1 cellular context compared by ENCODE assay signal in the genomic region with DNA sequence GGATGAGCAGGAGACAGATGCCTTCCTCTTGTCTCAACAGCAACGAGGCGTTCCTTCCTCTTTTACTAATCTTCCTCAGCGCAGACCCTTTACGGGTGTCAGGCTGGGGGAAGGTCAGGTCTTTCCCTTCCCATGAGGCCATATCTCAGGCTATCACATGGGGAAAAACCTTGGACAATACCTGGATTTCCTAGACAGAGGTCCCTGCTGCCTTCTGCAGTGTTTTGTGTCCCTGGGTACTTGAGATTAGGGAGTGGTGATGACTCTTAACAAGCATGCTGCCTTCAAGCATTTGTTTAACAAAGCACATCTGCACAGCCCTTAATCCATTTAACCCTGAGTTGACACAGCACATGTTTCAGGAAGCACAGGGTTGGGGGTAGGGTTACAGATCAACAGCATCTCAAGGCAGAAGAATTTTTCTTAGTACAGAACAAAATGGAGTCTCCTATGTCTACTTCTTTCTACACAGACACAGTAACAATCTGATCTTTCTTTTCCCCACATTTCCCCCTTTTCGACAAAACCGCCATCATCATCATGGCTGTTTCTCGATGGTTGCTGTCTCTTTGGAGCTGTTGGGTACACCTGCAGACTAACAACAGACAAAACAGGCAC.
A peak's percentile ranks its signal among the peaks of the same experiment; 100 is the strongest.
TF ChIP-seq lines count a peak whose summit lies in the region.
"Not testable (repeated sequence)": the region's sequence is repeated elsewhere in the genome, so short reads cannot be mapped to it uniquely, and the experiment has no call there.

No MANE protein-coding gene starts in this region.

TF ChIP-seq in K562, 482 proteins besides CTCF, POLR2A, EP300 and RAD21 (continues in another document):
- TF ChIP-seq MTA2 (IDR thresholded peaks at IDR 0.05; ENCODE audit: low read depth) (peak; percentile 93), RCOR1 (IDR thresholded peaks at IDR 0.05; ENCODE audit: borderline replicate concordance in 1 of 2, low read depth in 2 of 2, low read length in 2 of 2) (peak; percentile 20 to 51; a peak in 2 of 4 replicates), BCOR (IDR thresholded peaks at IDR 0.05) (peak; percentile 83), PYGO2 (tag; IDR thresholded peaks at IDR 0.05) (peak; percentile 55), DMBX1 (CRISPR knock-in tag; IDR thresholded peaks at IDR 0.05; ENCODE audit: borderline replicate concordance) (peak; percentile 98), MECOM (CRISPR knock-in tag; IDR thresholded peaks at IDR 0.05) (peak; percentile 74; the same call in 1 of the 2 replicates), TEAD2 (tag; IDR thresholded peaks at IDR 0.05) (peak; percentile 68), TAL1 (IDR thresholded peaks at IDR 0.05) (peak; percentile 95), TBL1XR1 (IDR thresholded peaks at IDR 0.05; ENCODE audit: low read length in 2 of 2) (peak; percentile 22 to 75; a peak in 2 of 4 replicates), EGR1 (conservative IDR thresholded peaks at IDR 0.05) (peak; percentile 24; the same call in 1 of the 2 replicates), KLF16 (IDR thresholded peaks at IDR 0.05) (peak; percentile 91), NR4A1 (CRISPR knock-in tag; IDR thresholded peaks at IDR 0.05) (0 out of 2 replicates have a peak, but pooled peaks have one; percentile 27), NR4A1 (tag; IDR thresholded peaks at IDR 0.05) (peak; percentile 93), TAF1 (IDR thresholded peaks at IDR 0.05; ENCODE audit: control insufficient read depth, extremely low read depth, insufficient read depth, low read length, severe bottlenecking) (peak; percentile 28), SMAD4 (CRISPR knock-in tag; conservative IDR thresholded peaks at IDR 0.05) (peak; percentile 96), DDX20 (tag; IDR thresholded peaks at IDR 0.05; ENCODE audit: low read depth) (peak; percentile 67; the same call in 1 of the 2 replicates), LEF1 (IDR thresholded peaks at IDR 0.05) (peak; percentile 73), DIDO1 (tag; IDR thresholded peaks at IDR 0.05; ENCODE audit: low read depth) (peak; percentile 45; the same call in 1 of the 2 replicates), TRIM24 (IDR thresholded peaks at IDR 0.05) (peak; percentile 96 to 97), JUND (IDR thresholded peaks at IDR 0.05; ENCODE audit: borderline replicate concordance, low read depth, low read length) (peak; percentile 9; the same call in 1 of the 2 replicates), PHB2 (IDR thresholded peaks at IDR 0.05; ENCODE audit: low read depth) (peak; percentile 93), ARID1B (IDR thresholded peaks at IDR 0.05) (peak; percentile 96), MEF2D (tag; conservative IDR thresholded peaks at IDR 0.05; ENCODE audit: low read depth) (peak; percentile 77; the same call in 1 of the 2 replicates), ZKSCAN8 (CRISPR knock-in tag; IDR thresholded peaks at IDR 0.05) (0 out of 2 replicates have a peak, but pooled peaks have one; percentile 65), ZNF609 (CRISPR knock-in tag; IDR thresholded peaks at IDR 0.05; ENCODE audit: borderline replicate concordance) (peak; percentile 93), SMARCA5 (IDR thresholded peaks at IDR 0.05) (peak; percentile 62; the same call in 1 of the 2 replicates), ZNF140 (CRISPR knock-in tag; IDR thresholded peaks at IDR 0.05) (peak; percentile 71; the same call in 1 of the 2 replicates), ZNF197 (CRISPR knock-in tag; IDR thresholded peaks at IDR 0.05; ENCODE audit: low read depth) (0 out of 2 replicates have a peak, but pooled peaks have one; percentile 58), EHMT2 (IDR thresholded peaks at IDR 0.05) (peak; percentile 47; the same call in 1 of the 2 replicates), ETV6 (IDR thresholded peaks at IDR 0.05; ENCODE audit: borderline replicate concordance in 1 of 2, low read depth in 2 of 2, low read length in 1 of 2) (peak in 1 of 2 experiments; percentile 50; a peak in 1 of 4 replicates), CREB1 (IDR thresholded peaks at IDR 0.05) (peak; percentile 61), CREB1 (CRISPR knock-in tag; IDR thresholded peaks at IDR 0.05) (peak; percentile 29; the same call in 1 of the 2 replicates), NR2C1 (IDR thresholded peaks at IDR 0.05) (peak; percentile 68; the same call in 1 of the 2 replicates), NR2C1 (tag; IDR thresholded peaks at IDR 0.05) (peak; percentile 81), CHAMP1 (IDR thresholded peaks at IDR 0.05) (peak; percentile 89)
- TF ChIP-seq, protein P1, sequence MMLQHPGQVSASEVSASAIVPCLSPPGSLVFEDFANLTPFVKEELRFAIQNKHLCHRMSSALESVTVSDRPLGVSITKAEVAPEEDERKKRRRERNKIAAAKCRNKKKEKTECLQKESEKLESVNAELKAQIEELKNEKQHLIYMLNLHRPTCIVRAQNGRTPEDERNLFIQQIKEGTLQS (IDR thresholded peaks at IDR 0.05): peak; percentile 53
- TF ChIP-seq, protein P1 (CRISPR knock-in tag; conservative IDR thresholded peaks at IDR 0.05): peak; percentile 82; the same call in 1 of the 2 replicates
- TF ChIP-seq, protein P2, sequence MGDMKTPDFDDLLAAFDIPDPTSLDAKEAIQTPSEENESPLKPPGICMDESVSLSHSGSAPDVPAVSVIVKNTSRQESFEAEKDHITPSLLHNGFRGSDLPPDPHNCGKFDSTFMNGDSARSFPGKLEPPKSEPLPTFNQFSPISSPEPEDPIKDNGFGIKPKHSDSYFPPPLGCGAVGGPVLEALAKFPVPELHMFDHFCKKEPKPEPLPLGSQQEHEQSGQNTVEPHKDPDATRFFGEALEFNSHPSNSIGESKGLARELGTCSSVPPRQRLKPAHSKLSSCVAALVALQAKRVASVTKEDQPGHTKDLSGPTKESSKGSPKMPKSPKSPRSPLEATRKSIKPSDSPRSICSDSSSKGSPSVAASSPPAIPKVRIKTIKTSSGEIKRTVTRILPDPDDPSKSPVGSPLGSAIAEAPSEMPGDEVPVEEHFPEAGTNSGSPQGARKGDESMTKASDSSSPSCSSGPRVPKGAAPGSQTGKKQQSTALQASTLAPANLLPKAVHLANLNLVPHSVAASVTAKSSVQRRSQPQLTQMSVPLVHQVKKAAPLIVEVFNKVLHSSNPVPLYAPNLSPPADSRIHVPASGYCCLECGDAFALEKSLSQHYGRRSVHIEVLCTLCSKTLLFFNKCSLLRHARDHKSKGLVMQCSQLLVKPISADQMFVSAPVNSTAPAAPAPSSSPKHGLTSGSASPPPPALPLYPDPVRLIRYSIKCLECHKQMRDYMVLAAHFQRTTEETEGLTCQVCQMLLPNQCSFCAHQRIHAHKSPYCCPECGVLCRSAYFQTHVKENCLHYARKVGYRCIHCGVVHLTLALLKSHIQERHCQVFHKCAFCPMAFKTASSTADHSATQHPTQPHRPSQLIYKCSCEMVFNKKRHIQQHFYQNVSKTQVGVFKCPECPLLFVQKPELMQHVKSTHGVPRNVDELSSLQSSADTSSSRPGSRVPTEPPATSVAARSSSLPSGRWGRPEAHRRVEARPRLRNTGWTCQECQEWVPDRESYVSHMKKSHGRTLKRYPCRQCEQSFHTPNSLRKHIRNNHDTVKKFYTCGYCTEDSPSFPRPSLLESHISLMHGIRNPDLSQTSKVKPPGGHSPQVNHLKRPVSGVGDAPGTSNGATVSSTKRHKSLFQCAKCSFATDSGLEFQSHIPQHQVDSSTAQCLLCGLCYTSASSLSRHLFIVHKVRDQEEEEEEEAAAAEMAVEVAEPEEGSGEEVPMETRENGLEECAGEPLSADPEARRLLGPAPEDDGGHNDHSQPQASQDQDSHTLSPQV (IDR thresholded peaks at IDR 0.05): peak; percentile 99
- not testable (repeated sequence) for TF ChIP-seq JUND (tag; IDR thresholded peaks at IDR 0.05; ENCODE audit: borderline replicate concordance, low read depth, low read length); ETV6 (CRISPR knock-in tag; IDR thresholded peaks at IDR 0.05; ENCODE audit: borderline replicate concordance)
- TF ChIP-seq, protein P3, sequence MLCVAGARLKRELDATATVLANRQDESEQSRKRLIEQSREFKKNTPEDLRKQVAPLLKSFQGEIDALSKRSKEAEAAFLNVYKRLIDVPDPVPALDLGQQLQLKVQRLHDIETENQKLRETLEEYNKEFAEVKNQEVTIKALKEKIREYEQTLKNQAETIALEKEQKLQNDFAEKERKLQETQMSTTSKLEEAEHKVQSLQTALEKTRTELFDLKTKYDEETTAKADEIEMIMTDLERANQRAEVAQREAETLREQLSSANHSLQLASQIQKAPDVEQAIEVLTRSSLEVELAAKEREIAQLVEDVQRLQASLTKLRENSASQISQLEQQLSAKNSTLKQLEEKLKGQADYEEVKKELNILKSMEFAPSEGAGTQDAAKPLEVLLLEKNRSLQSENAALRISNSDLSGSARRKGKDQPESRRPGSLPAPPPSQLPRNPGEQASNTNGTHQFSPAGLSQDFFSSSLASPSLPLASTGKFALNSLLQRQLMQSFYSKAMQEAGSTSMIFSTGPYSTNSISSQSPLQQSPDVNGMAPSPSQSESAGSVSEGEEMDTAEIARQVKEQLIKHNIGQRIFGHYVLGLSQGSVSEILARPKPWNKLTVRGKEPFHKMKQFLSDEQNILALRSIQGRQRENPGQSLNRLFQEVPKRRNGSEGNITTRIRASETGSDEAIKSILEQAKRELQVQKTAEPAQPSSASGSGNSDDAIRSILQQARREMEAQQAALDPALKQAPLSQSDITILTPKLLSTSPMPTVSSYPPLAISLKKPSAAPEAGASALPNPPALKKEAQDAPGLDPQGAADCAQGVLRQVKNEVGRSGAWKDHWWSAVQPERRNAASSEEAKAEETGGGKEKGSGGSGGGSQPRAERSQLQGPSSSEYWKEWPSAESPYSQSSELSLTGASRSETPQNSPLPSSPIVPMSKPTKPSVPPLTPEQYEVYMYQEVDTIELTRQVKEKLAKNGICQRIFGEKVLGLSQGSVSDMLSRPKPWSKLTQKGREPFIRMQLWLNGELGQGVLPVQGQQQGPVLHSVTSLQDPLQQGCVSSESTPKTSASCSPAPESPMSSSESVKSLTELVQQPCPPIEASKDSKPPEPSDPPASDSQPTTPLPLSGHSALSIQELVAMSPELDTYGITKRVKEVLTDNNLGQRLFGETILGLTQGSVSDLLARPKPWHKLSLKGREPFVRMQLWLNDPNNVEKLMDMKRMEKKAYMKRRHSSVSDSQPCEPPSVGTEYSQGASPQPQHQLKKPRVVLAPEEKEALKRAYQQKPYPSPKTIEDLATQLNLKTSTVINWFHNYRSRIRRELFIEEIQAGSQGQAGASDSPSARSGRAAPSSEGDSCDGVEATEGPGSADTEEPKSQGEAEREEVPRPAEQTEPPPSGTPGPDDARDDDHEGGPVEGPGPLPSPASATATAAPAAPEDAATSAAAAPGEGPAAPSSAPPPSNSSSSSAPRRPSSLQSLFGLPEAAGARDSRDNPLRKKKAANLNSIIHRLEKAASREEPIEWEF (CRISPR knock-in tag; IDR thresholded peaks at IDR 0.05): 0 out of 2 replicates have a peak, but pooled peaks have one; percentile 23
- TF ChIP-seq, protein P4, sequence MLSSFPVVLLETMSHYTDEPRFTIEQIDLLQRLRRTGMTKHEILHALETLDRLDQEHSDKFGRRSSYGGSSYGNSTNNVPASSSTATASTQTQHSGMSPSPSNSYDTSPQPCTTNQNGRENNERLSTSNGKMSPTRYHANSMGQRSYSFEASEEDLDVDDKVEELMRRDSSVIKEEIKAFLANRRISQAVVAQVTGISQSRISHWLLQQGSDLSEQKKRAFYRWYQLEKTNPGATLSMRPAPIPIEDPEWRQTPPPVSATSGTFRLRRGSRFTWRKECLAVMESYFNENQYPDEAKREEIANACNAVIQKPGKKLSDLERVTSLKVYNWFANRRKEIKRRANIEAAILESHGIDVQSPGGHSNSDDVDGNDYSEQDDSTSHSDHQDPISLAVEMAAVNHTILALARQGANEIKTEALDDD (IDR thresholded peaks at IDR 0.05): peak; percentile 84; the same call in 1 of the 2 replicates
